In the genomic region with DNA sequence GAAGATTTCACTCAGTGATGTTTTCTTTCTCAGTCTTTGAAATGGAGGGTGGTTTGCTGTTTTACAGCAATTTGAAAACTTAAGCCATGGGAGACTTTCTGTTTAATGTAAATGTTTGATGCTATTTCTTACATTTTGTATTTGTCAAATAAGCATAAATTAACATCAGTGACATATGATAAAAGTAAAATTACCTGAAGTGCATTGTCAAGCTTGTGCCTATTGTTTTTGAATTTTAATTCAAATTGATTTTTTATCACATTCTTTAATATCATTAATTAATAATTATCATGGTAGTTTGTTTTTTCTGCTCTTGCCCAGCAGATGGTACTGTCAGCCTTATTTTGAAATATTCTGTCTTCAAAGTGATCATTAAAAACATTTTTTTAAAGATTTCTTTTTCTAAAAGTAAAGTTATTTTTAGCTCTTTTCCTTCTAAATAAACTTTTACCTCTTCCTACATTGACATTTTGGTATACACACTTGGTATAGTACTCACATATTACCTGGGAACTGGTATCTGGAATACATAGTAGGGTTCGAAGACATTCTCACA, we compare ENCODE assay signal across 1 cellular context.
TF ChIP-seq lines count a peak whose summit lies in the region.

No MANE protein-coding gene starts in this region.

TF ChIP-seq in SK-N-SH, 30 proteins besides CTCF, POLR2A, EP300 and RAD21:
- TF ChIP-seq USF1 (IDR thresholded peaks at IDR 0.05; ENCODE audit: borderline replicate concordance, low read depth) (no peak), USF2 (IDR thresholded peaks at IDR 0.05; ENCODE audit: borderline replicate concordance, low read depth, low read length) (no peak), JUND (IDR thresholded peaks at IDR 0.05) (no peak)
